ENCODE assay signal across 7 cellular contexts in the genomic region with DNA sequence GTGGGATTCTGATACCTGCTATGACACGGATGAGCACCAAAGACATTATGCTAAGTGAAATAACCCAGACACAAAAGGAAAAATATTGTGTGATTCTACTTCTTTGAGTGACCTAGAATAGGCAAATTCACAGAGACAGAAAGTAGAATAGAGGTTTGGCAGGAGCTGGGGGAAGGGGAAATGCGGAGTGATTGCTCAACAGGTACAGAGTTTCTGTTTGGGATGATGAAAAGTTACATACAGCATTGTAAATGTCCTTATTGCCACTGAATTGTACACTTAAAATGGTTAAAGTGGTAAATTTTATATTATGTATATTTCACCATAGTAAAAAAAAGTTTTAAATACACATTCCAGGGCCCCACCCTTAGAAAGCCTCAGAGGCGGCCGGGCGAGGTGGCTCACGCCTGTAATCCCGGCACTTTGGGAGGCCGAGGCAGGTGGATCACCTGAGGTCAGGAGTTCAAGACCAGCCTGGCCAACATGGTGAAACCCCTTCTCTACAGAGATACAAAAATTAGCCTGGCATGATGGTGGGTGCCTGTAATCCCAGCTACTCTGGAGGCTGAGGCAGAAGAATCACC.
DNase-seq lines count a peak whose midpoint lies in the region; ATAC-seq, FAIRE-seq and TF ChIP-seq lines count a peak whose summit lies in the region.
"Not testable (repeated sequence)": the region's sequence is repeated elsewhere in the genome, so short reads cannot be mapped to it uniquely, and the experiment has no call there.

No MANE protein-coding gene starts in this region.

- POLR2A ChIA-PET in HCT116 (lab: Charles Lee): not testable (repeated sequence)
- POLR2A ChIA-PET in K562 (lab: Yijun Ruan, JAX): interaction anchor here (0.6 kb wide), 1 partner anchor 18 kb away, joined by 4 read pairs; no protein-coding TSS in a partner anchor

- H3K4me1 Mint-ChIP-seq in type B pancreatic cell (ENCODE audit: unreplicated experiment): peaks cover 24% of the 10 kb centered on the region

- not testable (repeated sequence) for H4K20me1 ChIP-seq in HCT116 (ENCODE audit: insufficient read depth); OCI-LY3 (ENCODE audit: insufficient read depth, low read length); K562 (replicated peaks; ENCODE audit: control insufficient read depth, insufficient read depth, low read length); hepatocyte (ENCODE audit: insufficient read depth, poor library complexity, severe bottlenecking)

- H3K9me3 Mint-ChIP-seq in type B pancreatic cell: not testable (repeated sequence)

- not testable (repeated sequence) for DNase-seq in HCT116 (ENCODE audit: low read depth, low spot score); K562 (ENCODE audit: extremely low read depth in 1 of 4, low spot score in 3 of 4); hepatocyte (ENCODE audit: low spot score); type B pancreatic cell (ENCODE audit: extremely low spot score, unreplicated experiment)
- peak; percentile 47 for DNase-seq in NB4 (ENCODE audit: low read depth)

- not testable (repeated sequence) for H3K36me3 ChIP-seq in HCT116 (ENCODE audit: control insufficient read depth in 1 of 2, insufficient read depth in 2 of 2, low read length in 2 of 2); OCI-LY3 (replicated peaks; ENCODE audit: low read depth, low read length); K562 (ENCODE audit: control insufficient read depth, insufficient read depth, low read length); hepatocyte (replicated peaks; ENCODE audit: insufficient read depth, low read depth); mucosa of rectum (ENCODE audit: control insufficient read depth in 2 of 2, insufficient read depth in 2 of 2, low read length in 2 of 2)

- H3K27ac ChIP-seq in HCT116 (ENCODE audit: low read depth, low read length); OCI-LY3 (ENCODE audit: low read length); K562 (ENCODE audit: extremely low read depth, low read depth, low read length): not testable (repeated sequence)
- H3K27ac ChIP-seq in hepatocyte: peak overlapping the region; percentile 89
- peak overlapping the region; percentile 91 to 95 for H3K27ac ChIP-seq in mucosa of rectum (ENCODE audit: low read depth in 2 of 2, low read length in 2 of 2)

- peak overlapping the region; percentile 24 for H2AFZ ChIP-seq in HCT116 (ENCODE audit: low read depth, low read length, poor library complexity, severe bottlenecking)
- not testable (repeated sequence) for H2AFZ ChIP-seq in OCI-LY3 (ENCODE audit: low read depth, low read length); K562 (ENCODE audit: low read depth, low read length); hepatocyte

- H3K27ac Mint-ChIP-seq in type B pancreatic cell: peak overlapping the region; percentile 94

- H3K4me1 ChIP-seq in HCT116 (ENCODE audit: control insufficient read depth in 1 of 2, insufficient read depth in 2 of 2, low read length in 2 of 2) (peaks cover 26 to 51% of the 10 kb centered on the region in 2 experiments), OCI-LY3 (ENCODE audit: low read length) (peaks cover 57% of the 10 kb centered on the region), K562 (replicated peaks in 1 of 2; ENCODE audit: control insufficient read depth in 2 of 2, insufficient read depth in 2 of 2, low read length in 2 of 2) (peaks cover 0 to 30% of the 10 kb centered on the region in 2 experiments; a peak in 4 of 5 replicates), hepatocyte (ENCODE audit: insufficient read depth) (peaks cover 25% of the 10 kb centered on the region), mucosa of rectum (ENCODE audit: control insufficient read depth in 2 of 2, insufficient read depth in 2 of 2, low read length in 2 of 2) (peaks cover 21 to 28% of the 10 kb centered on the region in 2 donors)

- H3K4me3 ChIP-seq in HCT116 (replicated peaks in 1 of 2; ENCODE audit: low read depth in 1 of 2, low read length in 2 of 2); NB4 (ENCODE audit: low read depth, low read length); OCI-LY3 (ENCODE audit: low read length); K562; hepatocyte; mucosa of rectum (ENCODE audit: low read length in 2 of 2): not testable (repeated sequence)

- H3K36me3 Mint-ChIP-seq in type B pancreatic cell: not testable (repeated sequence)

- not testable (repeated sequence) for TF ChIP-seq EP300 in K562 (IDR thresholded peaks at IDR 0.05; ENCODE audit: low read length)

- RAD21 ChIA-PET in HCT116 (lab: Charles Lee; ENCODE audit: low non-redundant PET in 1 of 2, low total read pairs in 2 of 2, uncharacterized antibody in 2 of 2, unreplicated experiment in 2 of 2): not testable (repeated sequence)

- H3K27me3 Mint-ChIP-seq in type B pancreatic cell: not testable (repeated sequence)

- ATAC-seq in HCT116, K562: not testable (repeated sequence)

- not testable (repeated sequence) for H3K4me2 ChIP-seq in HCT116 (ENCODE audit: low read length); K562 (ENCODE audit: insufficient read depth, low read length); hepatocyte
- peak overlapping the region; percentile 38 for H3K4me2 ChIP-seq in OCI-LY3 (ENCODE audit: low read length)

- WGBS in K562 (ENCODE audit: insufficient coverage, low coverage, missing lambda C conversion rate): 72% methylated on average over 8 of the region's 8 CpGs
- WGBS in hepatocyte (ENCODE audit: low lambda C conversion rate, missing lambda C conversion rate): 82% methylated on average over 8 of the region's 8 CpGs

- H3K9ac ChIP-seq in HCT116 (ENCODE audit: low read length); OCI-LY3 (ENCODE audit: low read length); K562 (ENCODE audit: insufficient read depth in 1 of 2, low read depth in 2 of 2, low read length in 2 of 2); mucosa of rectum (ENCODE audit: low read depth in 1 of 2, low read length in 2 of 2): not testable (repeated sequence)

- FAIRE-seq in K562 (lab: Jason Lieb, UNC): not testable (repeated sequence)

- H3K4me3 Mint-ChIP-seq in type B pancreatic cell: not testable (repeated sequence)

- not testable (repeated sequence) for H3K27me3 ChIP-seq in HCT116 (ENCODE audit: insufficient read depth, low read length); OCI-LY3 (ENCODE audit: low read depth, low read length); K562 (ENCODE audit: control insufficient read depth in 2 of 2, insufficient read depth in 2 of 2, low read length in 2 of 2); hepatocyte; mucosa of rectum (ENCODE audit: control insufficient read depth in 2 of 2, insufficient read depth in 2 of 2, low read length in 2 of 2)

- H3K9me2 ChIP-seq in HCT116 (ENCODE audit: insufficient read depth); hepatocyte (replicated peaks; ENCODE audit: insufficient read depth): not testable (repeated sequence)

- not testable (repeated sequence) for H3K9me1 ChIP-seq in K562 (ENCODE audit: control insufficient read depth, insufficient read depth, low read length)

- in situ Hi-C loops in K562 (cut with MboI): not testable (repeated sequence)

- not testable (repeated sequence) for H3K9me3 ChIP-seq in HCT116 (ENCODE audit: control insufficient read depth in 1 of 2, insufficient read depth in 1 of 2, low read depth in 1 of 2, low read length in 2 of 2); OCI-LY3 (ENCODE audit: insufficient read depth, low read length); K562 (replicated peaks; ENCODE audit: control insufficient read depth, insufficient read depth, low read depth, low read length); hepatocyte (ENCODE audit: low read depth); mucosa of rectum (ENCODE audit: control insufficient read depth in 2 of 2, low read length in 2 of 2)

- H3K79me2 ChIP-seq in HCT116 (ENCODE audit: insufficient read depth, low read length); OCI-LY3 (ENCODE audit: low read length); K562 (ENCODE audit: control insufficient read depth, insufficient read depth, low read length); hepatocyte: not testable (repeated sequence)

- CTCF ChIA-PET in HCT116 (lab: Charles Lee); K562 (lab: Yijun Ruan, JAX; ENCODE audit: low intra/inter-chr PET ratio): not testable (repeated sequence)

- not testable (repeated sequence) for BruUV-seq in HCT116 (replicated peaks; lab: Mats Ljungman, UMichigan); K562 (replicated peaks; lab: Mats Ljungman, UMichigan)

- not testable (repeated sequence) for TF ChIP-seq CTCF in HCT116 (IDR thresholded peaks at IDR 0.05 in 2 of 3, conservative IDR thresholded peaks at IDR 0.05 in 1 of 3; ENCODE audit: borderline replicate concordance in 1 of 3, insufficient read depth in 1 of 3, low read depth in 2 of 3, low read length in 2 of 3); NB4 (IDR thresholded peaks at IDR 0.05; ENCODE audit: low read depth, low read length); OCI-LY3 (IDR thresholded peaks at IDR 0.05; ENCODE audit: low read depth, low read length); K562 (IDR thresholded peaks at IDR 0.05 in 2 of 3, conservative IDR thresholded peaks at IDR 0.05 in 1 of 3; ENCODE audit: insufficient read depth in 2 of 3, low read depth in 1 of 3, low read length in 3 of 3); hepatocyte (IDR thresholded peaks at IDR 0.05; ENCODE audit: poor library complexity); type B pancreatic cell (conservative IDR thresholded peaks at IDR 0.05)

- not testable (repeated sequence) for TF ChIP-seq RAD21 in HCT116 (IDR thresholded peaks at IDR 0.05; ENCODE audit: low read depth); K562 (CRISPR knock-in tag; conservative IDR thresholded peaks at IDR 0.05 in 1 of 2, IDR thresholded peaks at IDR 0.05 in 1 of 2)

- not testable (repeated sequence) for TF ChIP-seq POLR2A in HCT116 (IDR thresholded peaks at IDR 0.05; ENCODE audit: borderline replicate concordance, extremely low read depth, insufficient read depth, insufficient read length); NB4 (IDR thresholded peaks at IDR 0.05; ENCODE audit: extremely low read depth, insufficient read length); K562 (conservative IDR thresholded peaks at IDR 0.05)

- intact Hi-C loops in HCT116 (cut with micrococcal nuclease); K562 (cut with micrococcal nuclease): not testable (repeated sequence)
